12 cellular contexts compared by ENCODE assay signal in genomic region chr7:74579800-74580685, GRCh38.
DNase-seq lines count a peak whose midpoint lies in the region; ATAC-seq and TF ChIP-seq lines count a peak whose summit lies in the region.
"Had no signal": no experiment of that assay in that cellular context is flagged by ENCODE, and none has a peak within 500 bp of the region (broad histone marks: within the 10 kb centered on the region; RNA-seq: fewer than 3 reads in every experiment).

No MANE protein-coding gene starts in this region.

- peak; percentile 78 for ATAC-seq in upper lobe of right lung

- intact Hi-C loops in upper lobe of right lung (cut with DNase I) (no loop called here), posterior cingulate gyrus (cut with DNase I) (loop anchor here (10.0 kb wide), 1 partner anchor 55 kb away; no protein-coding TSS in a partner anchor)

- H3K4me3 ChIP-seq in Peyer's patch (no peak overlapping the region), fibroblast of lung (replicated peaks in 1 of 4; ENCODE audit: control extremely low read depth in 1 of 4, insufficient read depth in 1 of 4, low read depth in 3 of 4, low read length in 4 of 4) (no peak overlapping the region), mucosa of stomach (ENCODE audit: low read length) (peak overlapping the region; percentile 49), upper lobe of right lung (no peak overlapping the region)

- H4K20me1 ChIP-seq in fibroblast of lung (ENCODE audit: control insufficient read depth, extremely low read depth, insufficient read depth, low read length): no peaks in the 10 kb centered on the region

- H3K36me3 ChIP-seq in Peyer's patch (no peaks in the 10 kb centered on the region), fibroblast of lung (ENCODE audit: control insufficient read depth, insufficient read depth, low read length) (no peaks in the 10 kb centered on the region), mucosa of stomach (ENCODE audit: control insufficient read depth, insufficient read depth, low read length) (no peaks in the 10 kb centered on the region), upper lobe of right lung (no peaks in the 10 kb centered on the region)

- no peaks in the 10 kb centered on the region for H3K79me2 ChIP-seq in fibroblast of lung (ENCODE audit: control insufficient read depth, insufficient read depth, low read length)

- H3K4me1 ChIP-seq in Peyer's patch (peaks cover 0 to 12% (median 0%) of the 10 kb centered on the region in 4 donors), fibroblast of lung (ENCODE audit: control insufficient read depth, extremely low read depth, insufficient read depth, low read length) (peaks cover 9% of the 10 kb centered on the region), mucosa of stomach (ENCODE audit: control insufficient read depth, insufficient read depth, low read length) (peaks cover 82% of the 10 kb centered on the region), upper lobe of right lung (peaks cover 15% of the 10 kb centered on the region)

- H3K27ac ChIP-seq in Peyer's patch (peak overlapping the region in 3 of 4 donors; percentile 57 to 91 (median 71)), fibroblast of lung (ENCODE audit: insufficient read depth, low read length) (no peak overlapping the region), upper lobe of right lung (peak overlapping the region; percentile 65)

- H3K27me3 ChIP-seq in Peyer's patch: no peaks in the 10 kb centered on the region
- no peaks in the 10 kb centered on the region for H3K27me3 ChIP-seq in fibroblast of lung (ENCODE audit: control insufficient read depth, insufficient read depth, low read length)
- no peaks in the 10 kb centered on the region for H3K27me3 ChIP-seq in mucosa of stomach (ENCODE audit: control insufficient read depth, insufficient read depth, low read length)
- no peaks in the 10 kb centered on the region for H3K27me3 ChIP-seq in upper lobe of right lung

- no peak overlapping the region for H3K9ac ChIP-seq in fibroblast of lung (ENCODE audit: insufficient read depth, low read length)
- H3K9ac ChIP-seq in mucosa of stomach (ENCODE audit: low read length): peak overlapping the region; percentile 61

- peak overlapping the region; percentile 55 for H2AFZ ChIP-seq in fibroblast of lung (ENCODE audit: low read length)

- TF ChIP-seq CTCF in Peyer's patch (IDR thresholded peaks at IDR 0.05) (no peak), fibroblast of lung (conservative IDR thresholded peaks at IDR 0.05 in 1 of 2, IDR thresholded peaks at IDR 0.05 in 1 of 2; ENCODE audit: low read depth in 1 of 2, low read length in 2 of 2) (no peak), upper lobe of right lung (IDR thresholded peaks at IDR 0.05) (no peak)

- H3K9me3 ChIP-seq in Peyer's patch: no peaks in the 10 kb centered on the region
- H3K9me3 ChIP-seq in fibroblast of lung (ENCODE audit: control insufficient read depth, insufficient read depth, low read depth, low read length): no peaks in the 10 kb centered on the region
- no peaks in the 10 kb centered on the region for H3K9me3 ChIP-seq in mucosa of stomach (ENCODE audit: control insufficient read depth, low read length)
- H3K9me3 ChIP-seq in upper lobe of right lung: no peaks in the 10 kb centered on the region

- no peak for TF ChIP-seq POLR2A in Peyer's patch (IDR thresholded peaks at IDR 0.05)

- DNase-seq in Peyer's patch: peak in 2 of 3 donors; percentile 88 to 89
- DNase-seq in fibroblast of lung (ENCODE audit: low read depth in 2 of 2): peak; percentile 26 to 60
- DNase-seq in upper lobe of right lung: peak; percentile 83
- DNase-seq in RPMI8226: no peak
- DNase-seq in posterior cingulate gyrus: no peak
- no peak for DNase-seq in NCI-H748 treated with DMSO at 0.1 percent for 48 hours (lab: John Stamatoyannopoulos, UW)
- no peak for DNase-seq in KG1 (lab: John Stamatoyannopoulos, UW)
- DNase-seq: GDM1, glutamatergic neuron, NCI-H2171, T-helper 2 cell had no signal

- peak overlapping the region; percentile 64 for H3K4me2 ChIP-seq in fibroblast of lung (ENCODE audit: extremely low read depth, insufficient read depth, low read length)

Comparison
In these comparisons a context has a peak if more than half of its experiments do, and no peak if none do; other contexts are left out.
1. DNase-seq: peak in Peyer's patch (2 of 3), fibroblast of lung (2 of 2) and upper lobe of right lung (single experiment); none in RPMI8226 (single experiment), posterior cingulate gyrus (0 of 10), NCI-H748 treated with DMSO at 0.1 percent for 48 hours (single experiment) and KG1 (single experiment).